15 cellular contexts compared by ENCODE assay signal in genomic region chr1:234583755-234584430, GRCh38. TPM values are rescaled to one million over a fixed set of nuclear protein-coding genes. Genes with fewer than 3 reads are reported as not detected.
DNase-seq lines count a peak whose midpoint lies in the region; ATAC-seq and TF ChIP-seq lines count a peak whose summit lies in the region.
"Had no signal": no experiment of that assay in that cellular context is flagged by ENCODE, and none has a peak within 500 bp of the region (broad histone marks: within the 10 kb centered on the region; RNA-seq: fewer than 3 reads in every experiment).

No MANE protein-coding gene starts in this region.

- no peak overlapping the region for H2AK5ac ChIP-seq in mesenchymal stem cell (ENCODE audit: low read length, severe bottlenecking)

- H3K9ac ChIP-seq in mesenchymal stem cell (ENCODE audit: low read length): no peak overlapping the region

- peak; percentile 98 for DNase-seq in OCI-M1 (lab: John Stamatoyannopoulos, UW)
- DNase-seq in caudate nucleus (lab: John Stamatoyannopoulos, UW): peak in 9 of 61 donors; percentile 19 to 67 (median 32)
- no peak for DNase-seq in mesenchymal stem cell
- DNase-seq in stomach: peak; percentile 60
- DNase-seq in activated CD4-positive, alpha-beta T cell treated with anti-CD3 and anti-CD28 coated beads for 48 hours: no peak
- DNase-seq in NCI-H1048 (lab: John Stamatoyannopoulos, UW): no peak
- DNase-seq: GDM1; kidney glomerular epithelial cell; NCI-H1105; NCI-H510A; stimulated activated CD4-positive, alpha-beta T cell treated with anti-CD3 and anti-CD28 coated beads, Interleukin-4, amount 100 ng/mL, for 24 hours; stimulated activated naive CD8-positive, alpha-beta T cell treated with anti-CD3 and anti-CD28 coated beads, Interleukin-15, Interleukin-2, amounts not matched to agents 100 U/mL and 50 U/mL, for 24 hours had no signal

- no peak overlapping the region for H3K14ac ChIP-seq in mesenchymal stem cell (ENCODE audit: low read length in 2 of 2)

- no peak for TF ChIP-seq POLR2A in stomach (IDR thresholded peaks at IDR 0.05)

- no peak for TF ChIP-seq CTCF in stomach (IDR thresholded peaks at IDR 0.05)

- H3K23ac ChIP-seq in mesenchymal stem cell (ENCODE audit: low read length in 2 of 2): no peak overlapping the region

- H3K79me1 ChIP-seq in mesenchymal stem cell (replicated peaks; ENCODE audit: low read length, poor library complexity, severe bottlenecking): no peaks in the 10 kb centered on the region

- intact Hi-C loops in stomach (cut with DNase I; ENCODE audit: low total_unique reads): no loop called here

- H2BK12ac ChIP-seq in mesenchymal stem cell (ENCODE audit: low read length in 2 of 2): no peak overlapping the region

- ATAC-seq in GM18870 (IDR thresholded peaks at IDR 0.05; ENCODE audit: unreplicated experiment): no peak
- ATAC-seq: HCT116; stimulated activated naive CD8-positive, alpha-beta T cell treated with anti-CD3 and anti-CD28 coated beads, Interleukin-15, Interleukin-2, amounts not matched to agents 100 U/mL and 50 U/mL, for 24 hours had no signal

- no peak overlapping the region for H3K18ac ChIP-seq in mesenchymal stem cell (ENCODE audit: low read depth in 1 of 2, low read length in 2 of 2)

- H2BK120ac ChIP-seq in mesenchymal stem cell (ENCODE audit: low read depth, low read length): no peak overlapping the region

- no peaks in the 10 kb centered on the region for H3K36me3 ChIP-seq in mesenchymal stem cell (ENCODE audit: control insufficient read depth in 1 of 2, insufficient read depth in 2 of 2, low read depth in 1 of 2, low read length in 2 of 2)
- H3K36me3 ChIP-seq in stomach: no peaks in the 10 kb centered on the region

- TF ChIP-seq EP300 in stomach (IDR thresholded peaks at IDR 0.05): no peak

- H3K9me3 ChIP-seq in mesenchymal stem cell (ENCODE audit: control insufficient read depth, low read length) (no peaks in the 10 kb centered on the region), stomach (no peaks in the 10 kb centered on the region)

- no peak overlapping the region for H4K91ac ChIP-seq in mesenchymal stem cell (ENCODE audit: low read length)

- H4K8ac ChIP-seq in mesenchymal stem cell (ENCODE audit: low read length): no peak overlapping the region

- H2AFZ ChIP-seq in mesenchymal stem cell (ENCODE audit: low read depth, low read length): no peak overlapping the region

- H3K27ac ChIP-seq in caudate nucleus (ENCODE audit: low read depth, low read length) (peak overlapping the region; percentile 86), mesenchymal stem cell (ENCODE audit: low read length, poor library complexity, severe bottlenecking) (no peak overlapping the region), stomach (peak overlapping the region in 4 of 5 donors; percentile 68 to 85 (median 72))
- H3K27ac ChIP-seq: RWPE1 had no signal

- H3K4me3 ChIP-seq in mesenchymal stem cell (ENCODE audit: insufficient read depth in 1 of 2, low read depth in 1 of 2, low read length in 2 of 2): no peak overlapping the region
- H3K4me3 ChIP-seq in stomach: no peak overlapping the region

- no peak overlapping the region for H2BK5ac ChIP-seq in mesenchymal stem cell (ENCODE audit: low read depth, low read length, poor library complexity, severe bottlenecking)

- 97% methylated on average over 9 of the region's 9 CpGs for WGBS in mesenchymal stem cell
- WGBS in stomach, 5 donors: 32 to 66% (median 52%) methylated on average over 9 of the region's 9 CpGs

- no peak overlapping the region for H3K4me2 ChIP-seq in mesenchymal stem cell (ENCODE audit: low read length, poor library complexity, severe bottlenecking)

- H3K27me3 ChIP-seq in mesenchymal stem cell (ENCODE audit: control insufficient read depth in 1 of 2, insufficient read depth in 1 of 2, low read length in 2 of 2) (no peaks in the 10 kb centered on the region), stomach (no peaks in the 10 kb centered on the region)

- H3K4me1 ChIP-seq in mesenchymal stem cell (ENCODE audit: control insufficient read depth, insufficient read depth, low read depth, low read length) (peaks cover 2% of the 10 kb centered on the region), stomach (peaks cover 9 to 49% (median 30%) of the 10 kb centered on the region in 4 donors)

- no peak overlapping the region for H3K4ac ChIP-seq in mesenchymal stem cell (ENCODE audit: low read depth in 1 of 2, low read length in 2 of 2)

- peak overlapping the region; percentile 12 for H2BK15ac ChIP-seq in mesenchymal stem cell (ENCODE audit: low read depth, poor library complexity, severe bottlenecking)

RNA-seq across cellular contexts. Expression of gene IRF2BP2, which starts 26.1 kb away (rescaled TPM):
- 98.6 TPM for polyA plus RNA-seq in mesenchymal stem cell (2013, experiment 1 of 2)
- polyA plus RNA-seq in mesenchymal stem cell (2013, experiment 2 of 2): 94.7 TPM
- 100 to 1,000 TPM in 2 of 5 donors, 10 to 100 TPM in 3; 58.3 to 218 (median 81.1) TPM for total RNA-seq in stomach
- polyA plus RNA-seq in stomach: 10 to 100 TPM; 39.6 to 57.0 (median 51.5) TPM

Comparison
In these comparisons a context has a peak if more than half of its experiments do, and no peak if none do; other contexts are left out.
1. DNase-seq: peak in OCI-M1 (single experiment) and stomach (single experiment); none in mesenchymal stem cell (single experiment), activated CD4-positive, alpha-beta T cell treated with anti-CD3 and anti-CD28 coated beads for 48 hours (single experiment) and NCI-H1048 (single experiment).